ENCODE assay signal across 1 cellular context in the genomic region with DNA sequence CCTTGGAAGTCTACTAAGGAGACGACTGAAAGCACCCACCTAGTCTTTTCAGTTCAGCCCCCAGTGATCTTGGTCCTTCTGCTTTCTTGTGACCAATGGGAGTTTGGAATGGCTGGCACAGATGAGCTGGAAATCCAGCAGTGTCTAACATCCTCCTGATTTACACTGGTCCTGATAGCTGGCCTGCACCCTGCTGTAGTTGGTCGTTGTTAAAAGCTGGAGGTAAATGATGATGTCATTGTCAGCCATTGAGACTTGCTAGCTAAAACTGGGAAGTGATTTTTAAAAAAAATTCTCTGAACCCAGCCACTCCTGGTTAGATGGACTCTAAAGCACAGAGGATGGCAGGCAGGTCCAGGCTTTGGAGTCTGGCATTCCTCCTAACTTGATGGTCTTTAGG.
TF ChIP-seq lines count a peak whose summit lies in the region.

No MANE protein-coding gene starts in this region.

TF ChIP-seq in HepG2, 621 proteins besides CTCF, POLR2A, EP300 and RAD21:
- TF ChIP-seq NFKBIZ (CRISPR knock-in tag; IDR thresholded peaks at IDR 0.05) (no peak), MAFF (IDR thresholded peaks at IDR 0.05; ENCODE audit: low read depth, low read length) (no peak), ZNF7 (CRISPR knock-in tag; IDR thresholded peaks at IDR 0.05) (no peak), ZSCAN5A (CRISPR knock-in tag; IDR thresholded peaks at IDR 0.05; ENCODE audit: borderline replicate concordance) (0 out of 2 replicates have a peak, but pooled peaks have one; percentile 51), PHF21A (CRISPR knock-in tag; IDR thresholded peaks at IDR 0.05) (no peak), PCBP2 (optimal IDR thresholded peaks at IDR 0.05; ENCODE audit: low read depth, low read length, poor library complexity, severe bottlenecking) (no peak), CREB1 (IDR thresholded peaks at IDR 0.05) (peak; percentile 21; the same call in 1 of the 2 replicates), CREB1 (CRISPR knock-in tag; IDR thresholded peaks at IDR 0.05) (no peak), MZF1 (CRISPR knock-in tag; IDR thresholded peaks at IDR 0.05; ENCODE audit: borderline replicate concordance) (no peak), MEIS2 (CRISPR knock-in tag; IDR thresholded peaks at IDR 0.05) (no peak), FOXK2 (IDR thresholded peaks at IDR 0.05) (no peak), ZNF816 (CRISPR knock-in tag; IDR thresholded peaks at IDR 0.05; ENCODE audit: borderline replicate concordance) (no peak), ATF7 (IDR thresholded peaks at IDR 0.05) (peak; percentile 95), ATF7 (CRISPR knock-in tag; IDR thresholded peaks at IDR 0.05) (no peak), ZNF83 (CRISPR knock-in tag; IDR thresholded peaks at IDR 0.05; ENCODE audit: borderline replicate concordance) (no peak), ZNF564 (CRISPR knock-in tag; IDR thresholded peaks at IDR 0.05) (no peak), KLF6 (CRISPR knock-in tag; IDR thresholded peaks at IDR 0.05) (no peak), RBM22 (optimal IDR thresholded peaks at IDR 0.05; ENCODE audit: low read length) (peak; percentile 63), NPAS2 (CRISPR knock-in tag; IDR thresholded peaks at IDR 0.05; ENCODE audit: borderline replicate concordance) (no peak)
- TF ChIP-seq, protein P1, sequence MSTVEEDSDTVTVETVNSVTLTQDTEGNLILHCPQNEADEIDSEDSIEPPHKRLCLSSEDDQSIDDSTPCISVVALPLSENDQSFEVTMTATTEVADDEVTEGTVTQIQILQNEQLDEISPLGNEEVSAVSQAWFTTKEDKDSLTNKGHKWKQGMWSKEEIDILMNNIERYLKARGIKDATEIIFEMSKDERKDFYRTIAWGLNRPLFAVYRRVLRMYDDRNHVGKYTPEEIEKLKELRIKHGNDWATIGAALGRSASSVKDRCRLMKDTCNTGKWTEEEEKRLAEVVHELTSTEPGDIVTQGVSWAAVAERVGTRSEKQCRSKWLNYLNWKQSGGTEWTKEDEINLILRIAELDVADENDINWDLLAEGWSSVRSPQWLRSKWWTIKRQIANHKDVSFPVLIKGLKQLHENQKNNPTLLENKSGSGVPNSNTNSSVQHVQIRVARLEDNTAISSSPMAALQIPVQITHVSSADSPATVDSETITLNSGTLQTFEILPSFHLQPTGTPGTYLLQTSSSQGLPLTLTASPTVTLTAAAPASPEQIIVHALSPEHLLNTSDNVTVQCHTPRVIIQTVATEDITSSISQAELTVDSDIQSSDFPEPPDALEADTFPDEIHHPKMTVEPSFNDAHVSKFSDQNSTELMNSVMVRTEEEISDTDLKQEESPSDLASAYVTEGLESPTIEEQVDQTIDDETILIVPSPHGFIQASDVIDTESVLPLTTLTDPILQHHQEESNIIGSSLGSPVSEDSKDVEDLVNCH (CRISPR knock-in tag; IDR thresholded peaks at IDR 0.05) = no peak
- TF ChIP-seq, protein P2, sequence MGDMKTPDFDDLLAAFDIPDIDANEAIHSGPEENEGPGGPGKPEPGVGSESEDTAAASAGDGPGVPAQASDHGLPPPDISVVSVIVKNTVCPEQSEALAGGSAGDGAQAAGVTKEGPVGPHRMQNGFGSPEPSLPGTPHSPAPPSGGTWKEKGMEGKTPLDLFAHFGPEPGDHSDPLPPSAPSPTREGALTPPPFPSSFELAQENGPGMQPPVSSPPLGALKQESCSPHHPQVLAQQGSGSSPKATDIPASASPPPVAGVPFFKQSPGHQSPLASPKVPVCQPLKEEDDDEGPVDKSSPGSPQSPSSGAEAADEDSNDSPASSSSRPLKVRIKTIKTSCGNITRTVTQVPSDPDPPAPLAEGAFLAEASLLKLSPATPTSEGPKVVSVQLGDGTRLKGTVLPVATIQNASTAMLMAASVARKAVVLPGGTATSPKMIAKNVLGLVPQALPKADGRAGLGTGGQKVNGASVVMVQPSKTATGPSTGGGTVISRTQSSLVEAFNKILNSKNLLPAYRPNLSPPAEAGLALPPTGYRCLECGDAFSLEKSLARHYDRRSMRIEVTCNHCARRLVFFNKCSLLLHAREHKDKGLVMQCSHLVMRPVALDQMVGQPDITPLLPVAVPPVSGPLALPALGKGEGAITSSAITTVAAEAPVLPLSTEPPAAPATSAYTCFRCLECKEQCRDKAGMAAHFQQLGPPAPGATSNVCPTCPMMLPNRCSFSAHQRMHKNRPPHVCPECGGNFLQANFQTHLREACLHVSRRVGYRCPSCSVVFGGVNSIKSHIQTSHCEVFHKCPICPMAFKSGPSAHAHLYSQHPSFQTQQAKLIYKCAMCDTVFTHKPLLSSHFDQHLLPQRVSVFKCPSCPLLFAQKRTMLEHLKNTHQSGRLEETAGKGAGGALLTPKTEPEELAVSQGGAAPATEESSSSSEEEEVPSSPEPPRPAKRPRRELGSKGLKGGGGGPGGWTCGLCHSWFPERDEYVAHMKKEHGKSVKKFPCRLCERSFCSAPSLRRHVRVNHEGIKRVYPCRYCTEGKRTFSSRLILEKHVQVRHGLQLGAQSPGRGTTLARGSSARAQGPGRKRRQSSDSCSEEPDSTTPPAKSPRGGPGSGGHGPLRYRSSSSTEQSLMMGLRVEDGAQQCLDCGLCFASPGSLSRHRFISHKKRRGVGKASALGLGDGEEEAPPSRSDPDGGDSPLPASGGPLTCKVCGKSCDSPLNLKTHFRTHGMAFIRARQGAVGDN (CRISPR knock-in tag; IDR thresholded peaks at IDR 0.05) = no peak
